In the genomic region with DNA sequence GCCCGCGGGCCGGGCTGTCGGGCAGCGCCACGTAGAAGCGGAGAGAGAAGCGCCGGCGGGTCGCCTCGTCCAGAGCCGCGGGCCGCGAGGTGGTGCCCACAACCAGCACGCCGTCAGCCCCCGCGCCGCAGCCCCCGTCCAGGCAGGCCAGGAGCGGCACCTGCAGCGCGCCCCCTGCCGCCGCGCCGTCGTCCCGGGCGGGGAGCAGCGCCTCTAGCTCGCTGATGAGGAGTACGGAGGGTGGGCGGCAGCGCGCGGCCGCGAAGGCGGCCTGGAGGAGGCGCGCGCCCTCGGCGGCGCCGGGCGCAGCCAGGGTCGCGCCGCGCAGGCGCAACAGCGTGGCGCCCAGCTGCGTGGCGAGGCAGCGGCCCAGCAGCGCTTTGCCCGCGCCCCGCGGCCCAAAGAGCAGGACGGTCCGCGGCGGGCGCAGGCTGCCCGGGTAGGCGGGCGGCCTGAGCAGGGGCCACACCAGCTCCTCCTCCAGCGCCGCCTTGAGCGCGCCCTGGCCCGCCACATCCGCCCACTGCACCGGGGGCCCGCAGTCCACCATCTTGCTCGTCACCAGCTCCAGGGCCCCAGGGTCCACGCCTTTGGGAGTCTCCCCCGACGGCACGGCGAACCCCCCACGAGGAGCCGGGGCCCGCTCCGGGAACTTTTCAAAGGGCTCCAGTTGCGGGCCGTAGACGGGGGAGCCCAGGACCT, we compare ENCODE assay signal across 1 cellular context.
TF ChIP-seq lines count a peak whose summit lies in the region.

No MANE protein-coding gene starts in this region.

TF ChIP-seq in WTC11, 78 proteins besides CTCF, POLR2A, EP300 and RAD21 (continued from another document):
- TF ChIP-seq, protein P1, sequence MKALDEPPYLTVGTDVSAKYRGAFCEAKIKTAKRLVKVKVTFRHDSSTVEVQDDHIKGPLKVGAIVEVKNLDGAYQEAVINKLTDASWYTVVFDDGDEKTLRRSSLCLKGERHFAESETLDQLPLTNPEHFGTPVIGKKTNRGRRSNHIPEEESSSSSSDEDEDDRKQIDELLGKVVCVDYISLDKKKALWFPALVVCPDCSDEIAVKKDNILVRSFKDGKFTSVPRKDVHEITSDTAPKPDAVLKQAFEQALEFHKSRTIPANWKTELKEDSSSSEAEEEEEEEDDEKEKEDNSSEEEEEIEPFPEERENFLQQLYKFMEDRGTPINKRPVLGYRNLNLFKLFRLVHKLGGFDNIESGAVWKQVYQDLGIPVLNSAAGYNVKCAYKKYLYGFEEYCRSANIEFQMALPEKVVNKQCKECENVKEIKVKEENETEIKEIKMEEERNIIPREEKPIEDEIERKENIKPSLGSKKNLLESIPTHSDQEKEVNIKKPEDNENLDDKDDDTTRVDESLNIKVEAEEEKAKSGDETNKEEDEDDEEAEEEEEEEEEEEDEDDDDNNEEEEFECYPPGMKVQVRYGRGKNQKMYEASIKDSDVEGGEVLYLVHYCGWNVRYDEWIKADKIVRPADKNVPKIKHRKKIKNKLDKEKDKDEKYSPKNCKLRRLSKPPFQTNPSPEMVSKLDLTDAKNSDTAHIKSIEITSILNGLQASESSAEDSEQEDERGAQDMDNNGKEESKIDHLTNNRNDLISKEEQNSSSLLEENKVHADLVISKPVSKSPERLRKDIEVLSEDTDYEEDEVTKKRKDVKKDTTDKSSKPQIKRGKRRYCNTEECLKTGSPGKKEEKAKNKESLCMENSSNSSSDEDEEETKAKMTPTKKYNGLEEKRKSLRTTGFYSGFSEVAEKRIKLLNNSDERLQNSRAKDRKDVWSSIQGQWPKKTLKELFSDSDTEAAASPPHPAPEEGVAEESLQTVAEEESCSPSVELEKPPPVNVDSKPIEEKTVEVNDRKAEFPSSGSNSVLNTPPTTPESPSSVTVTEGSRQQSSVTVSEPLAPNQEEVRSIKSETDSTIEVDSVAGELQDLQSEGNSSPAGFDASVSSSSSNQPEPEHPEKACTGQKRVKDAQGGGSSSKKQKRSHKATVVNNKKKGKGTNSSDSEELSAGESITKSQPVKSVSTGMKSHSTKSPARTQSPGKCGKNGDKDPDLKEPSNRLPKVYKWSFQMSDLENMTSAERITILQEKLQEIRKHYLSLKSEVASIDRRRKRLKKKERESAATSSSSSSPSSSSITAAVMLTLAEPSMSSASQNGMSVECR (CRISPR knock-in tag; IDR thresholded peaks at IDR 0.05; ENCODE audit: borderline replicate concordance), result no peak; the same call in 1 of the 2 replicates
- TF ChIP-seq, protein P2, sequence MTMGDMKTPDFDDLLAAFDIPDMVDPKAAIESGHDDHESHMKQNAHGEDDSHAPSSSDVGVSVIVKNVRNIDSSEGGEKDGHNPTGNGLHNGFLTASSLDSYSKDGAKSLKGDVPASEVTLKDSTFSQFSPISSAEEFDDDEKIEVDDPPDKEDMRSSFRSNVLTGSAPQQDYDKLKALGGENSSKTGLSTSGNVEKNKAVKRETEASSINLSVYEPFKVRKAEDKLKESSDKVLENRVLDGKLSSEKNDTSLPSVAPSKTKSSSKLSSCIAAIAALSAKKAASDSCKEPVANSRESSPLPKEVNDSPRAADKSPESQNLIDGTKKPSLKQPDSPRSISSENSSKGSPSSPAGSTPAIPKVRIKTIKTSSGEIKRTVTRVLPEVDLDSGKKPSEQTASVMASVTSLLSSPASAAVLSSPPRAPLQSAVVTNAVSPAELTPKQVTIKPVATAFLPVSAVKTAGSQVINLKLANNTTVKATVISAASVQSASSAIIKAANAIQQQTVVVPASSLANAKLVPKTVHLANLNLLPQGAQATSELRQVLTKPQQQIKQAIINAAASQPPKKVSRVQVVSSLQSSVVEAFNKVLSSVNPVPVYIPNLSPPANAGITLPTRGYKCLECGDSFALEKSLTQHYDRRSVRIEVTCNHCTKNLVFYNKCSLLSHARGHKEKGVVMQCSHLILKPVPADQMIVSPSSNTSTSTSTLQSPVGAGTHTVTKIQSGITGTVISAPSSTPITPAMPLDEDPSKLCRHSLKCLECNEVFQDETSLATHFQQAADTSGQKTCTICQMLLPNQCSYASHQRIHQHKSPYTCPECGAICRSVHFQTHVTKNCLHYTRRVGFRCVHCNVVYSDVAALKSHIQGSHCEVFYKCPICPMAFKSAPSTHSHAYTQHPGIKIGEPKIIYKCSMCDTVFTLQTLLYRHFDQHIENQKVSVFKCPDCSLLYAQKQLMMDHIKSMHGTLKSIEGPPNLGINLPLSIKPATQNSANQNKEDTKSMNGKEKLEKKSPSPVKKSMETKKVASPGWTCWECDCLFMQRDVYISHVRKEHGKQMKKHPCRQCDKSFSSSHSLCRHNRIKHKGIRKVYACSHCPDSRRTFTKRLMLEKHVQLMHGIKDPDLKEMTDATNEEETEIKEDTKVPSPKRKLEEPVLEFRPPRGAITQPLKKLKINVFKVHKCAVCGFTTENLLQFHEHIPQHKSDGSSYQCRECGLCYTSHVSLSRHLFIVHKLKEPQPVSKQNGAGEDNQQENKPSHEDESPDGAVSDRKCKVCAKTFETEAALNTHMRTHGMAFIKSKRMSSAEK (CRISPR knock-in tag; IDR thresholded peaks at IDR 0.05; ENCODE audit: borderline replicate concordance), result no peak
- TF ChIP-seq, protein P3, sequence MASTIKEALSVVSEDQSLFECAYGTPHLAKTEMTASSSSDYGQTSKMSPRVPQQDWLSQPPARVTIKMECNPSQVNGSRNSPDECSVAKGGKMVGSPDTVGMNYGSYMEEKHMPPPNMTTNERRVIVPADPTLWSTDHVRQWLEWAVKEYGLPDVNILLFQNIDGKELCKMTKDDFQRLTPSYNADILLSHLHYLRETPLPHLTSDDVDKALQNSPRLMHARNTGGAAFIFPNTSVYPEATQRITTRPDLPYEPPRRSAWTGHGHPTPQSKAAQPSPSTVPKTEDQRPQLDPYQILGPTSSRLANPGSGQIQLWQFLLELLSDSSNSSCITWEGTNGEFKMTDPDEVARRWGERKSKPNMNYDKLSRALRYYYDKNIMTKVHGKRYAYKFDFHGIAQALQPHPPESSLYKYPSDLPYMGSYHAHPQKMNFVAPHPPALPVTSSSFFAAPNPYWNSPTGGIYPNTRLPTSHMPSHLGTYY (CRISPR knock-in tag; IDR thresholded peaks at IDR 0.05), result no peak
- no peak for TF ChIP-seq TCF7 (CRISPR knock-in tag; IDR thresholded peaks at IDR 0.05; ENCODE audit: low read depth)
- TF ChIP-seq, protein P4, sequence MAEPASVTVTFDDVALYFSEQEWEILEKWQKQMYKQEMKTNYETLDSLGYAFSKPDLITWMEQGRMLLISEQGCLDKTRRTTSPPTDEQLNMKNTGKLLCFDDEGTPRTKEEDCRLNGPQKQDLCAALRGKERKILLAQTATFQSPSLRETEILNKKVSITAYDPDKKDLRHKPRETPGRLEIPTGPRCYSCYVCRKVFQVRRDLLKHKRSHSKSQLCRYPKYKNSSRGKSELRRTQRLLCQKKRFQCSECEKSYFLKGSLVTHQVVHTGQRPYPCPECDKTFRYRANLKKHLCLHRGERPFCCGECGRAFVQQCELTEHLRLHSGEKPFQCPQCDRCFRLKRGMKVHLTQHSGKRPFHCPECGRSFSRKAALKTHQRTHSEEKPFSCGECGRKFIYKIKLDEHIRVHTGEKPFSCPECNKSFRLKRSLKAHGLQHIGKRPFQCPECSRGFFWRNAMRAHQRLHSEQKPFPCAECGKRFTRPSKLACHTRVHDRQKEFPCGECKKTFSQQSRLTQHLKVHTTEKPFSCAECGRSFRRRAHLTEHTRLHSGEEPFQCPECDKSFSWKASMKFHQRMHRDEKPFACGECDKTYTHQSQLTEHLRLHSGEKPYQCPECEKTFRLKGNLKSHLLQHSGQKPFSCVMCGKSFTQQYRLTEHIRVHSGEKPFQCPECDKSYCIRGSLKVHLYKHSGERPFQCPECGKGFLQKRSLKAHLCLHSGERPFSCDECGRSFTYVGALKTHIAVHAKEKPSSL (CRISPR knock-in tag; conservative IDR thresholded peaks at IDR 0.05), result no peak
- no peak for TF ChIP-seq ZNF121 (CRISPR knock-in tag; IDR thresholded peaks at IDR 0.05)
- TF ChIP-seq, protein P5, sequence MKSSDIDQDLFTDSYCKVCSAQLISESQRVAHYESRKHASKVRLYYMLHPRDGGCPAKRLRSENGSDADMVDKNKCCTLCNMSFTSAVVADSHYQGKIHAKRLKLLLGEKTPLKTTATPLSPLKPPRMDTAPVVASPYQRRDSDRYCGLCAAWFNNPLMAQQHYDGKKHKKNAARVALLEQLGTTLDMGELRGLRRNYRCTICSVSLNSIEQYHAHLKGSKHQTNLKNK (CRISPR knock-in tag; IDR thresholded peaks at IDR 0.05), result no peak
- TF ChIP-seq, protein P6, sequence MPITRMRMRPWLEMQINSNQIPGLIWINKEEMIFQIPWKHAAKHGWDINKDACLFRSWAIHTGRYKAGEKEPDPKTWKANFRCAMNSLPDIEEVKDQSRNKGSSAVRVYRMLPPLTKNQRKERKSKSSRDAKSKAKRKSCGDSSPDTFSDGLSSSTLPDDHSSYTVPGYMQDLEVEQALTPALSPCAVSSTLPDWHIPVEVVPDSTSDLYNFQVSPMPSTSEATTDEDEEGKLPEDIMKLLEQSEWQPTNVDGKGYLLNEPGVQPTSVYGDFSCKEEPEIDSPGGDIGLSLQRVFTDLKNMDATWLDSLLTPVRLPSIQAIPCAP (CRISPR knock-in tag; IDR thresholded peaks at IDR 0.05), result no peak
- 0 out of 2 replicates have a peak, but pooled peaks have one; percentile 11 for TF ChIP-seq RELA (CRISPR knock-in tag; IDR thresholded peaks at IDR 0.05; ENCODE audit: borderline replicate concordance)
- no peak for TF ChIP-seq ZNF671 (CRISPR knock-in tag; IDR thresholded peaks at IDR 0.05)
- no peak for TF ChIP-seq TEAD4 (CRISPR knock-in tag; IDR thresholded peaks at IDR 0.05)
- 0 out of 2 replicates have a peak, but pooled peaks have one; percentile 63 for TF ChIP-seq ZNF219 (CRISPR knock-in tag; IDR thresholded peaks at IDR 0.05; ENCODE audit: borderline replicate concordance)
- TF ChIP-seq, protein P7, sequence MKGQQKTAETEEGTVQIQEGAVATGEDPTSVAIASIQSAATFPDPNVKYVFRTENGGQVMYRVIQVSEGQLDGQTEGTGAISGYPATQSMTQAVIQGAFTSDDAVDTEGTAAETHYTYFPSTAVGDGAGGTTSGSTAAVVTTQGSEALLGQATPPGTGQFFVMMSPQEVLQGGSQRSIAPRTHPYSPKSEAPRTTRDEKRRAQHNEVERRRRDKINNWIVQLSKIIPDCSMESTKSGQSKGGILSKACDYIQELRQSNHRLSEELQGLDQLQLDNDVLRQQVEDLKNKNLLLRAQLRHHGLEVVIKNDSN (CRISPR knock-in tag; IDR thresholded peaks at IDR 0.05), result no peak
- peak; percentile 77; the same call in 1 of the 2 replicates for TF ChIP-seq ETV6 (CRISPR knock-in tag; IDR thresholded peaks at IDR 0.05)
- TF ChIP-seq MXD4 (CRISPR knock-in tag; IDR thresholded peaks at IDR 0.05; ENCODE audit: borderline replicate concordance), result no peak
- no peak for TF ChIP-seq ZNF416 (CRISPR knock-in tag; IDR thresholded peaks at IDR 0.05)
- peak; percentile 98 for TF ChIP-seq ZNF423 (CRISPR knock-in tag; IDR thresholded peaks at IDR 0.05)
- TF ChIP-seq, protein P8, sequence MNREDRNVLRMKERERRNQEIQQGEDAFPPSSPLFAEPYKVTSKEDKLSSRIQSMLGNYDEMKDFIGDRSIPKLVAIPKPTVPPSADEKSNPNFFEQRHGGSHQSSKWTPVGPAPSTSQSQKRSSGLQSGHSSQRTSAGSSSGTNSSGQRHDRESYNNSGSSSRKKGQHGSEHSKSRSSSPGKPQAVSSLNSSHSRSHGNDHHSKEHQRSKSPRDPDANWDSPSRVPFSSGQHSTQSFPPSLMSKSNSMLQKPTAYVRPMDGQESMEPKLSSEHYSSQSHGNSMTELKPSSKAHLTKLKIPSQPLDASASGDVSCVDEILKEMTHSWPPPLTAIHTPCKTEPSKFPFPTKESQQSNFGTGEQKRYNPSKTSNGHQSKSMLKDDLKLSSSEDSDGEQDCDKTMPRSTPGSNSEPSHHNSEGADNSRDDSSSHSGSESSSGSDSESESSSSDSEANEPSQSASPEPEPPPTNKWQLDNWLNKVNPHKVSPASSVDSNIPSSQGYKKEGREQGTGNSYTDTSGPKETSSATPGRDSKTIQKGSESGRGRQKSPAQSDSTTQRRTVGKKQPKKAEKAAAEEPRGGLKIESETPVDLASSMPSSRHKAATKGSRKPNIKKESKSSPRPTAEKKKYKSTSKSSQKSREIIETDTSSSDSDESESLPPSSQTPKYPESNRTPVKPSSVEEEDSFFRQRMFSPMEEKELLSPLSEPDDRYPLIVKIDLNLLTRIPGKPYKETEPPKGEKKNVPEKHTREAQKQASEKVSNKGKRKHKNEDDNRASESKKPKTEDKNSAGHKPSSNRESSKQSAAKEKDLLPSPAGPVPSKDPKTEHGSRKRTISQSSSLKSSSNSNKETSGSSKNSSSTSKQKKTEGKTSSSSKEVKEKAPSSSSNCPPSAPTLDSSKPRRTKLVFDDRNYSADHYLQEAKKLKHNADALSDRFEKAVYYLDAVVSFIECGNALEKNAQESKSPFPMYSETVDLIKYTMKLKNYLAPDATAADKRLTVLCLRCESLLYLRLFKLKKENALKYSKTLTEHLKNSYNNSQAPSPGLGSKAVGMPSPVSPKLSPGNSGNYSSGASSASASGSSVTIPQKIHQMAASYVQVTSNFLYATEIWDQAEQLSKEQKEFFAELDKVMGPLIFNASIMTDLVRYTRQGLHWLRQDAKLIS (CRISPR knock-in tag; IDR thresholded peaks at IDR 0.05; ENCODE audit: borderline replicate concordance), result no peak
- TF ChIP-seq, protein P9, sequence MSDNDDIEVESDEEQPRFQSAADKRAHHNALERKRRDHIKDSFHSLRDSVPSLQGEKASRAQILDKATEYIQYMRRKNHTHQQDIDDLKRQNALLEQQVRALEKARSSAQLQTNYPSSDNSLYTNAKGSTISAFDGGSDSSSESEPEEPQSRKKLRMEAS (CRISPR knock-in tag; IDR thresholded peaks at IDR 0.05), result no peak; the same call in 1 of the 2 replicates
- peak; percentile 74 for TF ChIP-seq TEAD1 (CRISPR knock-in tag; IDR thresholded peaks at IDR 0.05)
- TF ChIP-seq FOXP1 (CRISPR knock-in tag; IDR thresholded peaks at IDR 0.05; ENCODE audit: borderline replicate concordance), result peak; percentile 57; the same call in 1 of the 2 replicates
- TF ChIP-seq OVOL2 (CRISPR knock-in tag; IDR thresholded peaks at IDR 0.05; ENCODE audit: borderline replicate concordance), result no peak
- no peak for TF ChIP-seq ELF4 (CRISPR knock-in tag; IDR thresholded peaks at IDR 0.05; ENCODE audit: low read depth)
- no peak for TF ChIP-seq GTF2I (CRISPR knock-in tag; conservative IDR thresholded peaks at IDR 0.05)
- no peak for TF ChIP-seq ZNF138 (CRISPR knock-in tag; conservative IDR thresholded peaks at IDR 0.05)
- TF ChIP-seq CREM (CRISPR knock-in tag; IDR thresholded peaks at IDR 0.05), result no peak
- TF ChIP-seq JUN (CRISPR knock-in tag; IDR thresholded peaks at IDR 0.05), result no peak
- TF ChIP-seq JAZF1 (CRISPR knock-in tag; IDR thresholded peaks at IDR 0.05), result no peak
- 0 out of 2 replicates have a peak, but pooled peaks have one; percentile 69 for TF ChIP-seq EMX1 (CRISPR knock-in tag; IDR thresholded peaks at IDR 0.05)
TF ChIP-seq in WTC11: peak in this region for 18.
